In the genomic region with DNA sequence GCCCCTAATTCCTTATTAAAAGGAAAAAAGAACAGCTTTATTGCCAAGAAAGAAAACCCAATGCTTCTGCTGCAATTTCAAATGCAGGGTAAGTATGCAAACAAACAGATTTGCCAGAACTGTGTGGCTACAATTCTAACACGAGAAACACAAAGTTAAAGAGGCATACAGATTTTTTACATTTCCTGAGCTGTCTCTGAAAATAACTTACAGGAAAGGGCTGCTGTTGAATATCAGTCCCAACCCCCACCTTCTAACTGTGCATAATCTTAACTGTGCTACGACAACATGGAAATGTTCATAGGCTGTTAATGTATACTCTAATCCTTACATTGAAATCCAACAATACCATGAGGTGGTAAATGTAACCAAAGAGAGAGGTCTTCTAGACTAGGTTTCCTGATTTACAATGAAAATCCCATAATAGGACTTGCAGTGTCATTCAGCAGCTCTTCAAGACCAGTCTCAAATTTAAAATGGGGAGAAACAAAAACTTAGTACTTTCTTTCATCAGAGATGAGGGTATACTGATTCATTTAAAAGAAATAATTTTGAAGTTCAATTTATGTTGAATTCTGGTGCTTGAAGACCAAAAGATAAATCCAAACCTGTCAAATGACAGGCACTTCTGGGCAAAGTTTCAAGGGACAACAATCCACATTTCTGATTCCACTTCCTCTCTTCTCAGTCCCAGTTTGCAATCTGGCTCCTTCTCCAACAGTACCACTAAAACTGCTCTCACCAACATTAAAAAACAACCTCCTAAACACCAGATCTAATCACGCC, we compare ENCODE assay signal across 1 cellular context.
TF ChIP-seq lines count a peak whose summit lies in the region.

No MANE protein-coding gene starts in this region.

TF ChIP-seq in WTC11, 78 proteins besides CTCF, POLR2A, EP300 and RAD21 (continued from another document):
- no peak for TF ChIP-seq ZNF423 (CRISPR knock-in tag; IDR thresholded peaks at IDR 0.05)
- no peak for TF ChIP-seq SP1 (CRISPR knock-in tag; conservative IDR thresholded peaks at IDR 0.05)
